ENCODE assay signal across 29 cellular contexts in the genomic region with DNA sequence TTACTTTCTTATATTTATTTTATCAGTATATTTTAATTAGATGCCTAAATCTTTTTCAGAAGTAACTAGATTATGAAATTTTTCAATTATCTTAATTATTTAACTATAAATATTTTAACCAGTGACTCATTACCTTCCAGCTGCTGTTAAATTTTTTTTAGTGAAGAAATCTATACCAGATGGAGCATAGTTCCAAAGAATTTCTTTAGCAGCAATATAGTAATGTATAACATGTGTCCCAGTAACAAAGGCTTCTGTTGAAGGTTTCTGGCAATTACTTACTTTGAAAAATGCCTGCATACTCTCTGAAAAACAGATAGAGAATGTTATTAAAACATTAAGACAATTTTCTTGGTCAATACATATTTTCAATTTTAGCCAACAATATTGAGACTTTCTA. TPM values are rescaled to one million over a fixed set of nuclear protein-coding genes. Genes with fewer than 3 reads are reported as not detected.
"Had no signal": no experiment of that assay in that cellular context is flagged by ENCODE, and none has a peak within 500 bp of the region (broad histone marks: within the 10 kb centered on the region; RNA-seq: fewer than 3 reads in every experiment).

No MANE protein-coding gene starts in this region.

- H3K4me3 ChIP-seq: coronary artery, esophagus squamous epithelium, hepatocyte, neural progenitor cell, right lobe of liver, skin epidermis, tibial artery had no signal

- ATAC-seq: left ventricle myocardium superior; naive thymus-derived CD8-positive, alpha-beta T cell; right lobe of liver had no signal

- H3K36me3 ChIP-seq: esophagus squamous epithelium, neural progenitor cell, right lobe of liver, tibial artery had no signal

- H3K9me3 Mint-ChIP-seq: activated naive CD4-positive, alpha-beta T cell treated with anti-CD3 and anti-CD28 coated beads for 36 hours; activated naive CD8-positive, alpha-beta T cell treated with anti-CD3 and anti-CD28 coated beads, Interleukin-2, amount 10 ng/mL, durations not matched to agents 7 days and 5 days; endodermal cell; immature natural killer cell; naive thymus-derived CD8-positive, alpha-beta T cell; neural progenitor cell; stimulated activated naive CD8-positive, alpha-beta T cell treated with anti-CD3 and anti-CD28 coated beads, Interleukin-15, Interleukin-2, amounts not matched to agents 100 ng/mL and 50 ng/mL, for 24 hours had no signal

- H3K9ac ChIP-seq: neural progenitor cell had no signal

- FAIRE-seq: bronchial epithelial cell, frontal cortex had no signal

- H3K36me3 Mint-ChIP-seq: activated naive CD8-positive, alpha-beta T cell treated with anti-CD3 and anti-CD28 coated beads, Interleukin-2, amount 10 ng/mL, durations not matched to agents 7 days and 5 days; immature natural killer cell; naive thymus-derived CD8-positive, alpha-beta T cell; neural progenitor cell had no signal

- H3K4me3 Mint-ChIP-seq: activated naive CD4-positive, alpha-beta T cell treated with anti-CD3 and anti-CD28 coated beads for 36 hours; activated naive CD8-positive, alpha-beta T cell treated with anti-CD3 and anti-CD28 coated beads, Interleukin-2, amount 10 ng/mL, durations not matched to agents 7 days and 5 days; endodermal cell; immature natural killer cell; mesothelial cell of epicardium; naive thymus-derived CD8-positive, alpha-beta T cell; neural progenitor cell; stimulated activated naive CD8-positive, alpha-beta T cell treated with anti-CD3 and anti-CD28 coated beads, Interleukin-15, Interleukin-2, amounts not matched to agents 100 ng/mL and 50 ng/mL, for 24 hours had no signal

- H3K4me2 ChIP-seq: hepatocyte, neural progenitor cell had no signal

- H3K27ac ChIP-seq: coronary artery, esophagus squamous epithelium, hepatocyte, neural progenitor cell, right lobe of liver, skin epidermis, tibial artery had no signal

- H3K27ac Mint-ChIP-seq: activated naive CD4-positive, alpha-beta T cell treated with anti-CD3 and anti-CD28 coated beads for 36 hours; activated naive CD8-positive, alpha-beta T cell treated with anti-CD3 and anti-CD28 coated beads, Interleukin-2, amount 10 ng/mL, durations not matched to agents 7 days and 5 days; endodermal cell; immature natural killer cell; mesothelial cell of epicardium; naive thymus-derived CD8-positive, alpha-beta T cell; neural progenitor cell; stimulated activated naive CD8-positive, alpha-beta T cell treated with anti-CD3 and anti-CD28 coated beads, Interleukin-15, Interleukin-2, amounts not matched to agents 100 ng/mL and 50 ng/mL, for 24 hours had no signal

- DNase-seq: activated CD4-positive, alpha-beta T cell treated with anti-CD3 and anti-CD28 coated beads, Interleukin-2, amount 50 U/mL, for 4 hours; activated CD8-positive, alpha-beta memory T cell treated with anti-CD3 and anti-CD28 coated beads, Interleukin-2, amount 50 U/mL, for 48 hours; activated effector memory CD4-positive, alpha-beta T cell treated with Interleukin-2 at 50 U/mL for 16 hours; activated naive CD4-positive, alpha-beta T cell treated with anti-CD3 and anti-CD28 coated beads for 36 hours; activated naive CD8-positive, alpha-beta T cell treated with anti-CD3 and anti-CD28 coated beads, Interleukin-2, amount 10 ng/mL, durations not matched to agents 7 days and 5 days; activated T-cell treated with anti-CD3 and anti-CD28 coated beads, Interleukin-2, amount 50 U/mL, for 48 hours; amygdala; cerebellar nuclear complex; endodermal cell; esophagus squamous epithelium; glutamatergic neuron; immature natural killer cell; left ventricle myocardium superior; mammary epithelial cell; naive thymus-derived CD8-positive, alpha-beta T cell; posterior cingulate gyrus; right lobe of liver; stimulated activated CD4-positive, alpha-beta T cell treated with anti-CD3 and anti-CD28 coated beads, Interleukin-1b, Interleukin-23, amount 100 ng/mL, for 48 hours; substantia nigra; tibial artery had no signal

- H2AFZ ChIP-seq: hepatocyte, neural progenitor cell had no signal

- H3K79me2 ChIP-seq: hepatocyte had no signal

- H3K27me3 Mint-ChIP-seq: naive thymus-derived CD8-positive, alpha-beta T cell; stimulated activated naive CD8-positive, alpha-beta T cell treated with anti-CD3 and anti-CD28 coated beads, Interleukin-15, Interleukin-2, amounts not matched to agents 100 ng/mL and 50 ng/mL, for 24 hours had no signal

- H3K4me1 ChIP-seq: esophagus squamous epithelium, neural progenitor cell, right lobe of liver, tibial artery had no signal

- H3K9me3 ChIP-seq: esophagus squamous epithelium, right lobe of liver, tibial artery had no signal

- H3K27me3 ChIP-seq: esophagus squamous epithelium, hepatocyte, neural progenitor cell, right lobe of liver, tibial artery had no signal

- H3K4me1 Mint-ChIP-seq: activated naive CD8-positive, alpha-beta T cell treated with anti-CD3 and anti-CD28 coated beads, Interleukin-2, amount 10 ng/mL, durations not matched to agents 7 days and 5 days; immature natural killer cell; neural progenitor cell had no signal

RNA-seq across cellular contexts. Expression of gene CP, which starts 45.1 kb away (rescaled TPM):
- total RNA-seq: activated CD8-positive, alpha-beta memory T cell treated with anti-CD3 and anti-CD28 coated beads for 36 hours; activated naive CD4-positive, alpha-beta T cell treated with anti-CD3 and anti-CD28 coated beads for 36 hours; activated naive CD8-positive, alpha-beta T cell treated with anti-CD3 and anti-CD28 coated beads, Interleukin-2, amount 10 ng/mL, durations not matched to agents 7 days and 5 days; bronchial epithelial cell; frontal cortex; mammary epithelial cell; naive thymus-derived CD8-positive, alpha-beta T cell had no signal
